ENCODE assay signal across 9 cellular contexts in the genomic region with DNA sequence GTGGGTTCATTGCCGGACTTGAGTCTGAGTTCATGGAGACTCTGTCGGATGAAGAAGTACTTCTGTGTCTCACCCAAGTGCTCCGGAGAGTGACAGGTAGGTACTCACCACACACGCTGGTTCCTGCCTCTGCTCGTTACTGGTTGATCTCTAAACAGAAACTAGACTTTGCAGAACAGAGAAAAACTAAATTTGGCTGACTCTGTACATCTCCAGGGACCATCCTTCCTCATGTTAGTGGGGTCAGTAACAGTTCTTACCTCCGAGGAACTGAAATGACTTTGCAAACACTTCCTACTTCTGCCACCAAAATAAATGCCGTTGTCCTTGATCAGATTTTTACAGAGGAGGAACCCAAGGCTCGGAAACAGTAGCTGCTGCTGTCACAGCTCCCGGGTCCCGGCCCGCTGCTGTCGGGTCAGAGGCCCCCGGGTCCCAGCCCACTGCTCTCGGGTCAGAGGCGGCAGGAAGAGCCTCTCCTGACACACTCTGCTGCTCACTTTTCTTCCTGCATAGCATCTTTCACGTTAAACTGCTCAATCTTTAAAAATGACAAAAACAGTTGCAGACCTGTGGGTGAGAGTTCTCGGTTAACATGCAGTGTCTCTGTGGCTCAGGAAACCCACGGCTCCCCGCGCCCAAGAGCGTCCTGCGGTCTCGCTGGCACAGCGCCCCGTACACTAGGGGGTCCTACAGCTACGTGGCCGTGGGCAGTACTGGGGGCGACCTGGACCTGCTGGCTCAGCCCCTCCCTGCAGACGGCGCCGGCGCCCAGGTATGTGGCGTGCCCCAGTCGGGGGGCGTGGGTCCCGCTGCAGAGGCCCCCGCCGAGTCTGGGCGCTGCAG. TPM values are rescaled to one million over a fixed set of nuclear protein-coding genes. Genes with fewer than 3 reads are reported as not detected.
DNase-seq lines count a peak whose midpoint lies in the region; ATAC-seq, FAIRE-seq and TF ChIP-seq lines count a peak whose summit lies in the region.
"Had no signal": no experiment of that assay in that cellular context is flagged by ENCODE, and none has a peak within 500 bp of the region (broad histone marks: within the 10 kb centered on the region; RNA-seq: fewer than 3 reads in every experiment).

No MANE protein-coding gene starts in this region.

- no peaks in the 10 kb centered on the region for H3K27me3 Mint-ChIP-seq in astrocyte (ENCODE audit: low read depth, unreplicated experiment)
- no peaks in the 10 kb centered on the region for H3K27me3 Mint-ChIP-seq in stimulated activated naive CD8-positive, alpha-beta T cell treated with anti-CD3 and anti-CD28 coated beads, Interleukin-15, amount 100 ng/mL, for 72 hours

- H3K36me3 ChIP-seq in astrocyte (ENCODE audit: insufficient read depth, low read length): no peaks in the 10 kb centered on the region

- no peak for FAIRE-seq in astrocyte (lab: Jason Lieb, UNC)

- no peaks in the 10 kb centered on the region for H3K4me1 ChIP-seq in astrocyte (ENCODE audit: insufficient read depth, low read length)

- H3K4me2 ChIP-seq in astrocyte (ENCODE audit: low read length): no peak overlapping the region

- H3K4me3 ChIP-seq in astrocyte (ENCODE audit: insufficient read depth, low read depth, low read length): no peak overlapping the region
- H3K4me3 ChIP-seq: SK-N-MC had no signal

- DNase-seq in NOMO-1 (lab: John Stamatoyannopoulos, UW; ENCODE audit: unreplicated experiment in 2 of 2) (peak; percentile 39 to 78), astrocyte (ENCODE audit: low read depth) (no peak), occipital lobe (lab: John Stamatoyannopoulos, UW) (no peak), AG08395 (ENCODE audit: low spot score) (no peak), NCI-H1436 treated with DMSO at 0.1 percent for 48 hours (lab: John Stamatoyannopoulos, UW) (no peak)
- DNase-seq in stimulated activated naive CD8-positive, alpha-beta T cell treated with anti-CD3 and anti-CD28 coated beads, Interleukin-15, amount 100 ng/mL, for 72 hours: peak in 1 of 2 donors; percentile 57

- no peak overlapping the region for H2AFZ ChIP-seq in astrocyte (ENCODE audit: low read depth, low read length)

- no peaks in the 10 kb centered on the region for H4K20me1 ChIP-seq in astrocyte (ENCODE audit: insufficient read depth, low read length)

- no peak overlapping the region for H3K9ac ChIP-seq in astrocyte (ENCODE audit: low read length)

- H3K27ac ChIP-seq in astrocyte (ENCODE audit: low read depth, low read length): no peak overlapping the region
- H3K27ac ChIP-seq: SK-N-MC had no signal

- ATAC-seq in GM18870 (IDR thresholded peaks at IDR 0.05; ENCODE audit: unreplicated experiment) (peak; percentile 92), HG02642 (IDR thresholded peaks at IDR 0.05; ENCODE audit: poor library complexity, unreplicated experiment) (peak; percentile 78)
- peak; percentile 62 for ATAC-seq in stimulated activated naive CD8-positive, alpha-beta T cell treated with anti-CD3 and anti-CD28 coated beads, Interleukin-15, amount 100 ng/mL, for 72 hours

- peaks cover 3% of the 10 kb centered on the region for H3K79me2 ChIP-seq in astrocyte (ENCODE audit: insufficient read depth, low read length)

- H3K4me3 Mint-ChIP-seq in astrocyte (ENCODE audit: unreplicated experiment): no peak overlapping the region
- peak overlapping the region; percentile 86 to 91 for H3K4me3 Mint-ChIP-seq in stimulated activated naive CD8-positive, alpha-beta T cell treated with anti-CD3 and anti-CD28 coated beads, Interleukin-15, amount 100 ng/mL, for 72 hours

- peak overlapping the region; percentile 62 for H3K27ac Mint-ChIP-seq in astrocyte (ENCODE audit: unreplicated experiment)
- H3K27ac Mint-ChIP-seq in stimulated activated naive CD8-positive, alpha-beta T cell treated with anti-CD3 and anti-CD28 coated beads, Interleukin-15, amount 100 ng/mL, for 72 hours: peak overlapping the region; percentile 89 to 99

- H3K4me1 Mint-ChIP-seq in astrocyte (ENCODE audit: low read depth, unreplicated experiment): peaks cover 2% of the 10 kb centered on the region
- peaks cover 59% of the 10 kb centered on the region for H3K4me1 Mint-ChIP-seq in stimulated activated naive CD8-positive, alpha-beta T cell treated with anti-CD3 and anti-CD28 coated beads, Interleukin-15, amount 100 ng/mL, for 72 hours

- no peaks in the 10 kb centered on the region for H3K9me3 Mint-ChIP-seq in astrocyte (ENCODE audit: unreplicated experiment)
- H3K9me3 Mint-ChIP-seq in stimulated activated naive CD8-positive, alpha-beta T cell treated with anti-CD3 and anti-CD28 coated beads, Interleukin-15, amount 100 ng/mL, for 72 hours: no peaks in the 10 kb centered on the region

- H3K36me3 Mint-ChIP-seq in astrocyte (ENCODE audit: low read depth, unreplicated experiment): peaks cover 14% of the 10 kb centered on the region

- TF ChIP-seq CTCF in astrocyte (IDR thresholded peaks at IDR 0.05; ENCODE audit: insufficient read depth, low read depth, low read length): no peak

- no peaks in the 10 kb centered on the region for H3K27me3 ChIP-seq in astrocyte (ENCODE audit: insufficient read depth, low read length)

- no peaks in the 10 kb centered on the region for H3K9me3 ChIP-seq in astrocyte (ENCODE audit: insufficient read depth, low read depth, low read length)

RNA-seq across cellular contexts. Expression of a gene that starts 4.8 kb away (rescaled TPM):
- total RNA-seq in astrocyte: 44.0 and 52.3 TPM in 2 replicates
- 14.8 TPM for total RNA-seq in occipital lobe

RNA-seq across cellular contexts. Expression of a gene that starts 10.1 kb away (rescaled TPM):
- 6.9 and 7.9 TPM in 2 replicates for total RNA-seq in astrocyte
- 10.1 TPM for total RNA-seq in occipital lobe

RNA-seq across cellular contexts. Expression of a gene that starts 16.0 kb away (rescaled TPM):
- total RNA-seq in astrocyte (81.0 and 90.9 TPM in 2 replicates), occipital lobe (28.2 TPM)

RNA-seq across cellular contexts. Expression of a gene that starts 31.4 kb away (rescaled TPM):
- total RNA-seq in astrocyte: 28.8 and 29.3 TPM in 2 replicates
- 6.9 TPM for total RNA-seq in occipital lobe

RNA-seq across cellular contexts. Expression of a gene that starts 35.2 kb away (rescaled TPM):
- 3.7 and 4.0 TPM in 2 replicates for total RNA-seq in astrocyte
- total RNA-seq in occipital lobe: 6.1 TPM

Comparison
In these comparisons a context has a peak if more than half of its experiments do, and no peak if none do; other contexts are left out.
1. DNase-seq: peak in NOMO-1 (2 of 2); none in astrocyte (single experiment), occipital lobe (single experiment), AG08395 (single experiment) and NCI-H1436 treated with DMSO at 0.1 percent for 48 hours (single experiment).
2. Peak in every context shown above with its lines, with median percentiles within 50 percentile points of each other: ATAC-seq.